In the genomic region with DNA sequence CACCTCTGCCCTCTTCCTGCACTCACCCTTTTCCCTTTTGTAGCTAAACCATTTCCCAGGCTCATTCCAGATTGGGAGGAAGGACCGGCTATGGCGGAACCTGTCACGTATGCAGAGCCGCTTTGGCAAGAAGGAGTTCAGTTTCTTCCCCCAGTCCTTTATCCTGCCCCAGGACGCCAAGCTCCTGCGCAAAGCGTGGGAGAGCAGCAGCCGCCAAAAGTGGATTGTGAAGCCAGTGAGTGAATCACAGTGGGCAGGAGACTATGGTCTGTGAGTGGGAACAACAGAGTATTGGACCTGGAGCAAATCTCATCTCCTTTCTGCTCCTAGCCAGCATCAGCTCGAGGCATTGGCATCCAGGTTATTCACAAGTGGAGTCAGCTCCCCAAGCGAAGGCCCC, we compare ENCODE assay signal across 18 cellular contexts. TPM values are rescaled to one million over a fixed set of nuclear protein-coding genes. Genes with fewer than 3 reads are reported as not detected.
DNase-seq lines count a peak whose midpoint lies in the region; ATAC-seq and TF ChIP-seq lines count a peak whose summit lies in the region.
"Had no signal": no experiment of that assay in that cellular context is flagged by ENCODE, and none has a peak within 500 bp of the region (broad histone marks: within the 10 kb centered on the region; RNA-seq: fewer than 3 reads in every experiment).

No MANE protein-coding gene starts in this region.

- H3K9me3 ChIP-seq in Panc1 (ENCODE audit: control insufficient read depth, insufficient read depth, low read depth, low read length): no peaks in the 10 kb centered on the region
- no peaks in the 10 kb centered on the region for H3K9me3 ChIP-seq in right atrium auricular region
- no peaks in the 10 kb centered on the region for H3K9me3 ChIP-seq in SJCRH30 (replicated peaks)

- H3K27ac ChIP-seq in Panc1 (ENCODE audit: low read length): no peak overlapping the region
- H3K27ac ChIP-seq in cingulate gyrus (ENCODE audit: low read depth, low read length): peak overlapping the region; percentile 92
- H3K27ac ChIP-seq in right atrium auricular region: peak overlapping the region; percentile 37 to 68
- peak overlapping the region; percentile 100 for H3K27ac ChIP-seq in temporal lobe (ENCODE audit: low read depth, low read length)
- no peak overlapping the region for H3K27ac ChIP-seq in SJCRH30

- POLR2A ChIA-PET in Panc1 (lab: Charles Lee): no interaction called here

- in situ Hi-C loops in Panc1 (cut with HindIII; ENCODE audit: low pct_unique_long_range_greater_than_20kb, low sequenced_read_pairs): no loop called here

- H3K36me3 ChIP-seq in Panc1 (ENCODE audit: control insufficient read depth, insufficient read depth, low read length) (peaks cover 6% of the 10 kb centered on the region), right atrium auricular region (peaks cover 32% of the 10 kb centered on the region), SJCRH30 (peaks cover 71% of the 10 kb centered on the region)

- CTCF ChIA-PET in Panc1 (lab: Charles Lee): no interaction called here

- H3K27me3 ChIP-seq in Panc1 (ENCODE audit: control insufficient read depth, insufficient read depth, low read length): no peaks in the 10 kb centered on the region
- H3K27me3 ChIP-seq in right atrium auricular region: no peaks in the 10 kb centered on the region
- H3K27me3 ChIP-seq in SJCRH30: no peaks in the 10 kb centered on the region
- H3K27me3 ChIP-seq: BLaER1 treated with 17β-estradiol and CSF1 and Interleukin-3, amounts not matched to agents 10 nM and 100 nM had no signal

- ATAC-seq in Panc1: no peak
- ATAC-seq: GM23338, HCT116 had no signal

- DNase-seq in Panc1 (ENCODE audit: low read depth, low spot score): no peak
- peak; percentile 61 for DNase-seq in right atrium auricular region (ENCODE audit: low spot score)
- no peak for DNase-seq in SJCRH30
- DNase-seq in ureter (ENCODE audit: low spot score): no peak
- DNase-seq in dermis blood vessel endothelial cell: no peak
- DNase-seq: DMS79, NCI-H1105 treated with DMSO at 0.1 percent for 48 hours, NCI-H1694, NCI-H2081 treated with DMSO at 0.1 percent for 48 hours, NCI-H748 treated with DMSO at 0.1 percent for 48 hours, OCI-M1, SIG-M5 had no signal

- H3K4me3 ChIP-seq in Panc1 (ENCODE audit: low read depth in 2 of 2, low read length in 2 of 2) (no peak overlapping the region), right atrium auricular region (no peak overlapping the region), SJCRH30 (no peak overlapping the region)
- H3K4me3 ChIP-seq: BLaER1 treated with 17β-estradiol and CSF1 and Interleukin-3, amounts not matched to agents 10 nM and 100 nM; GM23338 had no signal

- no peaks in the 10 kb centered on the region for H3K4me1 ChIP-seq in Panc1 (ENCODE audit: control insufficient read depth, insufficient read depth, low read length)
- H3K4me1 ChIP-seq in right atrium auricular region: peaks cover 0 to 19% of the 10 kb centered on the region in 2 donors
- H3K4me1 ChIP-seq in SJCRH30: peaks cover 19% of the 10 kb centered on the region

- BruUV-seq in Panc1 (replicated peaks; lab: Mats Ljungman, UMichigan): TSS peak; percentile 10

- TF ChIP-seq CTCF in Panc1 (IDR thresholded peaks at IDR 0.05) (no peak), right atrium auricular region (IDR thresholded peaks at IDR 0.05) (no peak)

- intact Hi-C loops in Panc1 (cut with micrococcal nuclease; ENCODE audit: unreplicated experiment): no loop called here

RNA-seq across cellular contexts. Expression of gene CYP27A1, which starts 35.0 kb away (rescaled TPM):
- 7.7 TPM for total RNA-seq in Panc1 (2021; ENCODE audit: unreplicated experiment)
- 8.6 TPM for polyA plus RNA-seq in Panc1 (2012; ENCODE audit: insufficient read length)
- total RNA-seq in right atrium auricular region: 10 to 100 TPM; 17.2 to 23.4 TPM
- 4.4 TPM for total RNA-seq in temporal lobe
- total RNA-seq in SJCRH30 (2014; rRNA removed; shearing (Covaris generic)): 3.2 and 3.6 TPM in 2 replicates
- total RNA-seq in ureter: 16.4 TPM
- total RNA-seq in dermis blood vessel endothelial cell: 8.6 and 12.8 TPM in 2 replicates
- total RNA-seq: NCI-H460 had no signal

RNA-seq across cellular contexts. Expression of gene TTLL4, which starts 36.3 kb away (rescaled TPM):
- total RNA-seq in Panc1 (2021; ENCODE audit: unreplicated experiment): 45.6 TPM
- polyA plus RNA-seq in Panc1 (2012; ENCODE audit: insufficient read length): 23.0 TPM
- 1 to 10 TPM; 8.2 to 9.9 TPM for total RNA-seq in right atrium auricular region
- total RNA-seq in temporal lobe: 9.6 TPM
- total RNA-seq in SJCRH30 (2014; rRNA removed; shearing (Covaris generic)): 52.1 and 60.8 TPM in 2 replicates
- total RNA-seq in ureter: 39.1 TPM
- 7.6 and 9.4 TPM in 2 replicates for total RNA-seq in dermis blood vessel endothelial cell

Comparison
In these comparisons a context has a peak if more than half of its experiments do, and no peak if none do; other contexts are left out.
1. H3K27ac ChIP-seq: peak in cingulate gyrus (single experiment), right atrium auricular region (2 of 2) and temporal lobe (single experiment); none in Panc1 (single experiment) and SJCRH30 (single experiment).